ENCODE assay signal across 14 cellular contexts in the genomic region with DNA sequence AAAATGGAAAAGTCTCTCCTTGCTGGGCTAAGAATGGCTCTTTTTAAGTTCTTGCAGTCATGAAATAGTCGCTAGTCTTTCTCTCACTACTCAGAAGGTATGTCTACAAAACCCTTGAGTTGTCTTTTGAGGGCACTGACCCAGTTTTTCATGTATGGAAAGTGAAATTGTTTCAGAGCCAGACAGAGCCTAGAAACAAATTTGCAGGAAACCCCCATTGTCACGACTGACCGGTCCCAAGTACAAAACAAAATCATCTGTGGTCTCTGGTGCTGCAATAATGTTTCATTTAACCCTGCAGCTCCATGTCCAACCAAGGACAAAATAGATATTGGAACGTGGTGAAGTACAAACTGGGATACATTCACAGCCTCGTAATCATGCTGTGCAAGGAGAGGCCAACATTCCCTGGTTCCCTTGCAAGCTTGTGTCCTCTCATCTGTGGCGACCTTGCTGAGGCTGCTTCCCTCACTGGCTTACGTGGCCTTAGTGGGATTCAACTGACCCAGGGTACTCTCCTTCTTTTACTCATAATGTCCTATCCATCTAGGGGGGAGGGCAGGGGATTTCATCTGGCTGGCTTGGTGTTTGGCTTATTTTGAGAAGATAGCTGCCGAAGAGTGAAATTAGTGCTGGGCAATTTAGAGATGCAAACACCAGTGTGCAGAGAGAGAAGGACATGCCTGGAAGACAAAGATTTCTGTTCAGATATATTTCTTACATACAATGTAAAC.
"Had no signal": no experiment of that assay in that cellular context is flagged by ENCODE, and none has a peak within 500 bp of the region (broad histone marks: within the 10 kb centered on the region; RNA-seq: fewer than 3 reads in every experiment).

No MANE protein-coding gene starts in this region.

- DNase-seq: activated CD4-positive, alpha-beta memory T cell treated with anti-CD3 and anti-CD28 coated beads, Interleukin-2, amount 10 ng/mL, durations not matched to agents 7 days and 5 days; activated gamma-delta T cell treated with Interleukin-2 at 50 U/mL for 16 hours; activated naive CD8-positive, alpha-beta T cell treated with anti-CD3 and anti-CD28 coated beads, Interleukin-2, amount 10 ng/mL, durations not matched to agents 7 days and 5 days; activated T-cell treated with anti-CD3 and anti-CD28 coated beads, Interleukin-2, amount 50 U/mL, for 72 hours; dorsolateral prefrontal cortex; glutamatergic neuron; left colon; mammary epithelial cell; mucosa of descending colon; naive thymus-derived CD8-positive, alpha-beta T cell; stimulated activated naive B cell treated with anti-CD40 and anti-IgM and Interleukin-4, amounts not matched to agents 10 μg/mL and 1 μg/mL and 100 μg/mL, for 72 hours; trophoblast cell had no signal

- ATAC-seq: activated T-cell treated with anti-CD3 and anti-CD28 coated beads, Interleukin-2, amount 50 U/mL, for 72 hours; esophagus mucosa; left colon; mucosa of descending colon; naive thymus-derived CD8-positive, alpha-beta T cell had no signal

- H3K4me3 ChIP-seq: dorsolateral prefrontal cortex, mucosa of descending colon, smooth muscle cell had no signal
